In genomic region chr15:43218908-43219706, GRCh38 we compare ENCODE assay signal across 1 cellular context.
TF ChIP-seq lines count a peak whose summit lies in the region.

No MANE protein-coding gene starts in this region.

TF ChIP-seq in K562, 482 proteins besides CTCF, POLR2A, EP300 and RAD21 (continued from another document and continues in another):
- TF ChIP-seq HMGXB4 (CRISPR knock-in tag; IDR thresholded peaks at IDR 0.05) (no peak), FOXA1 (IDR thresholded peaks at IDR 0.05; ENCODE audit: borderline replicate concordance) (no peak), CTCFL (IDR thresholded peaks at IDR 0.05; ENCODE audit: borderline replicate concordance, insufficient read depth, low read depth, low read length, poor library complexity, severe bottlenecking) (peak; percentile 82), SMC3 (conservative IDR thresholded peaks at IDR 0.05; ENCODE audit: insufficient read depth, low read depth, low read length) (no peak), USF2 (CRISPR knock-in tag; IDR thresholded peaks at IDR 0.05) (no peak), NONO (IDR thresholded peaks at IDR 0.05; ENCODE audit: low read depth in 2 of 2, low read length in 1 of 2) (no peak), NCOR1 (IDR thresholded peaks at IDR 0.05) (no peak), ZKSCAN8 (CRISPR knock-in tag; IDR thresholded peaks at IDR 0.05) (no peak), ARID3B (CRISPR knock-in tag; IDR thresholded peaks at IDR 0.05; ENCODE audit: borderline replicate concordance) (no peak), ZBTB7A (IDR thresholded peaks at IDR 0.05; ENCODE audit: borderline replicate concordance, control insufficient read depth, low read depth, low read length) (peak; percentile 62; the same call in 1 of the 2 replicates), ELF4 (CRISPR knock-in tag; IDR thresholded peaks at IDR 0.05) (no peak), ZNF518B (CRISPR knock-in tag; IDR thresholded peaks at IDR 0.05) (no peak), AFF4 (CRISPR knock-in tag; IDR thresholded peaks at IDR 0.05) (no peak), CBX2 (IDR thresholded peaks at IDR 0.05; ENCODE audit: insufficient read depth, low read length, poor library complexity, severe bottlenecking) (no peak), UBTF (IDR thresholded peaks at IDR 0.05; ENCODE audit: borderline replicate concordance in 1 of 2, low read depth in 2 of 2, low read length in 2 of 2) (no peak), ZNF12 (CRISPR knock-in tag; IDR thresholded peaks at IDR 0.05) (no peak), SNRNP70 (optimal IDR thresholded peaks at IDR 0.05; ENCODE audit: low read depth, low read length) (no peak), HDAC6 (IDR thresholded peaks at IDR 0.05; ENCODE audit: low read depth, low read length) (no peak), ID3 (CRISPR knock-in tag; IDR thresholded peaks at IDR 0.05) (no peak), ID3 (tag; IDR thresholded peaks at IDR 0.05) (no peak), PCBP2 (IDR thresholded peaks at IDR 0.05; ENCODE audit: low read depth, low read length, poor library complexity, severe bottlenecking) (no peak), SIN3A (IDR thresholded peaks at IDR 0.05; ENCODE audit: borderline replicate concordance in 2 of 2, control insufficient read depth in 1 of 2, low read depth in 2 of 2, low read length in 2 of 2) (0 out of 4 replicates have a peak, but pooled peaks of 1 of the 2 experiments have one; percentile 12), SMARCE1 (IDR thresholded peaks at IDR 0.05) (no peak), POLR2B (IDR thresholded peaks at IDR 0.05; ENCODE audit: low read depth, partially characterized antibody) (no peak), PATZ1 (CRISPR knock-in tag; IDR thresholded peaks at IDR 0.05; ENCODE audit: borderline replicate concordance) (no peak), MXI1 (IDR thresholded peaks at IDR 0.05; ENCODE audit: low read depth, low read length) (no peak), EZH2 (IDR thresholded peaks at IDR 0.05; ENCODE audit: borderline replicate concordance, low read depth, low read length) (no peak), YBX1 (IDR thresholded peaks at IDR 0.05) (no peak), TCF15 (CRISPR knock-in tag; IDR thresholded peaks at IDR 0.05) (no peak), ZBTB33 (CRISPR knock-in tag; IDR thresholded peaks at IDR 0.05) (peak; percentile 93), ZBTB12 (CRISPR knock-in tag; IDR thresholded peaks at IDR 0.05) (no peak), PURB (CRISPR knock-in tag; IDR thresholded peaks at IDR 0.05; ENCODE audit: low read depth) (no peak)
